Comparison of ENCODE assay signal across 17 cellular contexts in the genomic region with DNA sequence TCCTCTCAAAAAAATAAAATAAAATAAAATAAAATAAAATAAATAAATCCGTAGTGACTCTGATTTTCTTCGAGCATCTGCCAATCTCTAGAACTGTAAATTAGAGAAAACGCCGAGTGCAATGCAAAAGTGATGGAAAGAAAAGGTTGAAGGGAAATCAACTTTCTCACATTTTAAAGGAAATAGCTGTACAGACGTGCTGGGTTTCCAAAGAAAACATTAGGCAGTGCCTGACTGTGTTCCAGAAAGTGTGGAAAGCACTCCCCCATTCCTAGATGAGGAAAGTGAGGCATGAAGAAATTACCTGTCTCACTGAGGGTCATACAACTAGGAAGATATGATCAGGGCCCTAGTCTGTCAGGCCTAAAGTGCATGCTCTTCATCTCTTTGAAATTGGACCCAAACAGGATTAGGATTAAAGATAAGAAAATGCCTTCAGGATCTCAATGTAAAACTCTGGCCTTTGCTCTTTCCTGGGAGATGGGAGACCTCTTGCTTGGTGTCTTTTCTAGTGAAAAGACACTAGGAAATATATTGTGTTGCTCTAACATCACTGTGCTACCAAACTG. TPM values are rescaled to one million over a fixed set of nuclear protein-coding genes. Genes with fewer than 3 reads are reported as not detected.
DNase-seq lines count a peak whose midpoint lies in the region; ATAC-seq, FAIRE-seq and TF ChIP-seq lines count a peak whose summit lies in the region.
"Had no signal": no experiment of that assay in that cellular context is flagged by ENCODE, and none has a peak within 500 bp of the region (broad histone marks: within the 10 kb centered on the region; RNA-seq: fewer than 3 reads in every experiment).

No MANE protein-coding gene starts in this region.

- no peak overlapping the region for H2BK120ac ChIP-seq in H1 (replicated peaks; ENCODE audit: low read depth, low read length)

- peak overlapping the region; percentile 79 for H3K18ac ChIP-seq in H1 (ENCODE audit: extremely low read depth, low read length)

- peak overlapping the region; percentile 12 for H4K91ac ChIP-seq in H1 (replicated peaks; ENCODE audit: insufficient read length, low read length)

- H3K27me3 ChIP-seq in Panc1 (ENCODE audit: control insufficient read depth, insufficient read depth, low read length) (no peaks in the 10 kb centered on the region), H1 (replicated peaks in 1 of 4; ENCODE audit: control insufficient read depth in 3 of 4, extremely low read depth in 1 of 4, insufficient read depth in 3 of 4, low read length in 3 of 4) (no peaks in the 10 kb centered on the region), vagina (no peaks in the 10 kb centered on the region), foreskin keratinocyte (no peaks in the 10 kb centered on the region)

- H3K27me3 Mint-ChIP-seq in nephron progenitor cell (ENCODE audit: low read depth, poor library complexity): no peaks in the 10 kb centered on the region

- H4K5ac ChIP-seq in H1 (ENCODE audit: insufficient read length, low read depth, low read length): no peak overlapping the region

- no peak overlapping the region for H3K4ac ChIP-seq in H1 (replicated peaks; ENCODE audit: insufficient read length, low read depth, low read length)

- peak overlapping the region; percentile 84 for H2BK12ac ChIP-seq in H1 (ENCODE audit: low read depth, low read length)

- TF ChIP-seq EP300 in H1 (IDR thresholded peaks at IDR 0.05; ENCODE audit: borderline replicate concordance in 1 of 2, low read depth in 2 of 2, low read length in 2 of 2): no peak

- TF ChIP-seq RAD21 in H1 (IDR thresholded peaks at IDR 0.05 in 1 of 2, conservative IDR thresholded peaks at IDR 0.05 in 1 of 2; ENCODE audit: low read depth in 2 of 2, low read length in 2 of 2): no peak

- no peak for FAIRE-seq in H1 (lab: Jason Lieb, UNC)

- H3K27ac ChIP-seq in Panc1 (ENCODE audit: low read length): peak overlapping the region; percentile 99
- 0 out of 2 replicates have a peak overlapping the region, but pooled peaks have one; percentile 40 for H3K27ac ChIP-seq in H1 (ENCODE audit: low read depth, low read length)
- H3K27ac ChIP-seq in vagina: peak overlapping the region; percentile 98
- no peak overlapping the region for H3K27ac ChIP-seq in foreskin keratinocyte
- H3K27ac ChIP-seq: BLaER1, HL-60 had no signal

- CTCF ChIA-PET in Panc1 (lab: Charles Lee): no interaction called here
- CTCF ChIA-PET in H1 (lab: Charles Lee; ENCODE audit: partially characterized antibody): interaction anchor here (1.0 to 7.2 kb wide), 10 partner anchors 13 to 222 kb away, joined by 3 to 54 read pairs (median 4); no protein-coding TSS in a partner anchor

- peaks cover 0 to 5% of the 10 kb centered on the region in 2 experiments for H4K20me1 ChIP-seq in H1 (replicated peaks in 1 of 2; ENCODE audit: control insufficient read depth in 1 of 2, insufficient read depth in 2 of 2, low read length in 2 of 2)
- H4K20me1 ChIP-seq: BLaER1 had no signal

- H3K56ac ChIP-seq in H1 (replicated peaks; ENCODE audit: insufficient read length, low read depth, low read length): no peak overlapping the region

- H3K9me3 Mint-ChIP-seq in nephron progenitor cell: no peaks in the 10 kb centered on the region

- H3K23ac ChIP-seq in H1 (ENCODE audit: insufficient read length): no peak overlapping the region

- no peaks in the 10 kb centered on the region for H3K9me3 ChIP-seq in Panc1 (ENCODE audit: control insufficient read depth, insufficient read depth, low read depth, low read length)
- H3K9me3 ChIP-seq in H1 (ENCODE audit: insufficient read depth in 2 of 2, low read depth in 1 of 2, low read length in 1 of 2): no peaks in the 10 kb centered on the region
- no peaks in the 10 kb centered on the region for H3K9me3 ChIP-seq in vagina
- H3K9me3 ChIP-seq: BLaER1, psoas muscle had no signal

- in situ Hi-C loops in Panc1 (cut with HindIII; ENCODE audit: low pct_unique_long_range_greater_than_20kb, low sequenced_read_pairs): no loop called here

- 82% methylated on average over 5 of the region's 5 CpGs; no CpG with 5 or more reads in 1 of the 2 experiments for WGBS in H1 (ENCODE audit: extremely low coverage in 1 of 2, insufficient coverage in 1 of 2, insufficient read length in 1 of 2, insufficient replicate concordance in 2 of 2, low coverage in 1 of 2, low lambda C conversion rate in 2 of 2, missing lambda C conversion rate in 1 of 2), 2 experiments

- peak overlapping the region in 1 of 4 experiments; percentile 10; a peak in 1 of 7 replicates for H3K9ac ChIP-seq in H1 (replicated peaks in 1 of 4; ENCODE audit: extremely low read depth in 1 of 4, low read depth in 3 of 4, low read length in 3 of 4)
- H3K9ac ChIP-seq: BLaER1 had no signal

- BruUV-seq in Panc1 (replicated peaks; lab: Mats Ljungman, UMichigan): no TSS peak

- H3K4me3 ChIP-seq in Panc1 (ENCODE audit: low read depth in 2 of 2, low read length in 2 of 2) (no peak overlapping the region), H1 (ENCODE audit: extremely low read depth in 1 of 4, insufficient read depth in 2 of 4, low read depth in 3 of 4, low read length in 4 of 4) (peak overlapping the region in 1 of 4 experiments; percentile 99; a peak in 1 of 8 replicates), vagina (no peak overlapping the region)

- peak overlapping the region; percentile 88 for H3K27ac Mint-ChIP-seq in nephron progenitor cell
- H3K27ac Mint-ChIP-seq: activated naive CD8-positive, alpha-beta T cell had no signal

- H3K4me2 ChIP-seq in H1 (ENCODE audit: insufficient read depth in 1 of 2, low read depth in 2 of 2, low read length in 2 of 2): peak overlapping the region; percentile 35 to 96

- H2BK5ac ChIP-seq in H1 (ENCODE audit: low read depth, low read length): peak overlapping the region; percentile 73

- peaks cover 31% of the 10 kb centered on the region for H3K4me1 ChIP-seq in Panc1 (ENCODE audit: control insufficient read depth, insufficient read depth, low read length)
- peaks cover 5 to 15% (median 9%) of the 10 kb centered on the region in 4 experiments; a peak in 6 of 7 replicates for H3K4me1 ChIP-seq in H1 (replicated peaks in 1 of 4; ENCODE audit: control insufficient read depth in 3 of 4, insufficient read depth in 4 of 4, low read length in 3 of 4)
- H3K4me1 ChIP-seq in vagina: peaks cover 27% of the 10 kb centered on the region
- peaks cover 22% of the 10 kb centered on the region for H3K4me1 ChIP-seq in foreskin keratinocyte

- 0 out of 2 replicates have a peak overlapping the region, but pooled peaks have one; percentile 68 for H2AK5ac ChIP-seq in H1 (ENCODE audit: low read depth, low read length)

- TF ChIP-seq CTCF in Panc1 (IDR thresholded peaks at IDR 0.05) (no peak), H1 (IDR thresholded peaks at IDR 0.05; ENCODE audit: control extremely low read depth in 1 of 3, insufficient read depth in 1 of 3, low read depth in 1 of 3, low read length in 3 of 3) (no peak), nephron progenitor cell (IDR thresholded peaks at IDR 0.05) (no peak), vagina (IDR thresholded peaks at IDR 0.05) (no peak), foreskin keratinocyte (conservative IDR thresholded peaks at IDR 0.05) (no peak)

- DNase-seq in Panc1 (ENCODE audit: low read depth, low spot score) (no peak), H1 (ENCODE audit: low read depth in 1 of 2, low spot score in 2 of 2) (no peak), nephron progenitor cell (no peak), vagina (ENCODE audit: extremely low spot score in 2 of 2) (no peak), MV-4-11 (lab: John Stamatoyannopoulos, UW) (no peak), foreskin keratinocyte (no peak)
- DNase-seq in stimulated activated CD4-positive, alpha-beta T cell treated with anti-CD3 and anti-CD28 coated beads, Interleukin-4, amount 100 ng/mL, for 4 hours: no peak
- DNase-seq: activated CD4-positive, alpha-beta T cell treated with anti-CD3 and anti-CD28 coated beads for 48 hours; activated T-cell treated with anti-CD3 and anti-CD28 coated beads for 4 hours; glutamatergic neuron; NK-92 treated with Interleukin-12 subunit alpha and Interleukin-12 subunit beta, amount 100 ng/mL, for 24 hours; psoas muscle; SIG-M5; T1000 had no signal

- H3K79me1 ChIP-seq in H1 (ENCODE audit: low read depth, low read length): peaks cover 4% of the 10 kb centered on the region; the same call in 1 of the 2 replicates

- no peaks in the 10 kb centered on the region; the same call in 1 of the 2 replicates for H3K36me3 ChIP-seq in Panc1 (ENCODE audit: control insufficient read depth, insufficient read depth, low read length)
- H3K36me3 ChIP-seq in H1 (ENCODE audit: control insufficient read depth in 2 of 4, insufficient read depth in 4 of 4, low read length in 3 of 4): no peaks in the 10 kb centered on the region
- H3K36me3 ChIP-seq in vagina: no peaks in the 10 kb centered on the region
- H3K36me3 ChIP-seq: BLaER1 had no signal

- H4K8ac ChIP-seq in H1 (ENCODE audit: extremely low read depth, insufficient read depth, low read length): no peak overlapping the region

- peak overlapping the region; percentile 76 for H2BK15ac ChIP-seq in H1 (ENCODE audit: low read length)

- H2AFZ ChIP-seq in H1 (ENCODE audit: low read length): peak overlapping the region; percentile 28; the same call in 1 of the 2 replicates

- TF ChIP-seq POLR2A in H1 (IDR thresholded peaks at IDR 0.05; ENCODE audit: control extremely low read depth in 1 of 2, low read depth in 2 of 2, low read length in 2 of 2) (no peak; a peak in 1 of 3 replicates), vagina (IDR thresholded peaks at IDR 0.05) (no peak)

- ATAC-seq in Panc1 (no peak), foreskin keratinocyte (no peak)
- ATAC-seq: psoas muscle had no signal

- no peaks in the 10 kb centered on the region for H3K36me3 Mint-ChIP-seq in nephron progenitor cell (ENCODE audit: low read depth)
- H3K36me3 Mint-ChIP-seq: activated naive CD8-positive, alpha-beta T cell had no signal

- H3K23me2 ChIP-seq in H1 (ENCODE audit: low read depth, low read length): peaks cover 8% of the 10 kb centered on the region; the same call in 1 of the 2 replicates

- peak overlapping the region; percentile 82; the same call in 1 of the 2 replicates for H2BK20ac ChIP-seq in H1 (ENCODE audit: low read length)

- H3K4me3 Mint-ChIP-seq in nephron progenitor cell: peak overlapping the region; percentile 94
- H3K4me3 Mint-ChIP-seq: activated naive CD8-positive, alpha-beta T cell had no signal

- peaks cover 83% of the 10 kb centered on the region for H3K4me1 Mint-ChIP-seq in nephron progenitor cell

- no peak overlapping the region for H3K14ac ChIP-seq in H1 (ENCODE audit: insufficient read length)

- intact Hi-C loops in Panc1 (cut with micrococcal nuclease; ENCODE audit: unreplicated experiment): no loop called here
- intact Hi-C loops in vagina (cut with DNase I): loop anchor here (10.0 kb wide), 1 partner anchor 268 kb away; the partner anchor contains the start of gene SMYD2

- POLR2A ChIA-PET in Panc1 (lab: Charles Lee): interaction anchor here (0.6 to 1.9 kb wide), 3 partner anchors 16 to 30 kb away, joined by 3 to 10 read pairs (median 4); no protein-coding TSS in a partner anchor
- POLR2A ChIA-PET in H1 (lab: Charles Lee; ENCODE audit: partially characterized antibody): interaction anchor here (0.7 to 5.9 kb wide), 17 partner anchors 12 to 203 kb away, joined by 3 to 99 read pairs (median 8); partner anchors contain the start of gene CENPF

- peaks cover 16 to 26% of the 10 kb centered on the region in 2 experiments for H3K79me2 ChIP-seq in H1 (ENCODE audit: control insufficient read depth in 1 of 2, insufficient read depth in 2 of 2, low read length in 2 of 2)

RNA-seq across cellular contexts. Expression of gene PTPN14, which starts 1.8 kb away (rescaled TPM):
- total RNA-seq in Panc1 (2021; ENCODE audit: unreplicated experiment) (209 TPM), vagina (24.3 TPM), foreskin keratinocyte (47.6 and 48.2 TPM in 2 replicates)
- 50.0 TPM for polyA plus RNA-seq in Panc1 (2012; ENCODE audit: insufficient read length)
- 77.4 and 93.6 TPM in 2 replicates for total RNA-seq in H1 (2021; fragmentation: NEBNext Ultra II Directional; extraction: Animal tissue kit (Norgen Biotek cat#: 25700))
- polyA plus RNA-seq in H1 (2011; rRNA removed) (14.4 and 19.8 TPM in 2 replicates), foreskin keratinocyte (5.0 and 6.2 TPM in 2 replicates)
- 15.5 TPM for polyA plus RNA-seq in H1 (2011; cell fraction: cytosol; rRNA removed)
- 38.0 TPM for polyA plus RNA-seq in H1 (2011; cell fraction: nucleus; rRNA removed)
- polyA plus RNA-seq in H1 (2012, experiment 1 of 2): 11.9 to 20.9 TPM (median 16.0 TPM) in 4 replicates
- 2.1 TPM for polyA plus RNA-seq in H1 (2012, experiment 2 of 2)
- 22.6 TPM for polyA plus RNA-seq in H1 (2013, experiment 1 of 2)
- 21.4 TPM for polyA plus RNA-seq in H1 (2013, experiment 2 of 2)
- 76.1 and 85.9 TPM in 2 replicates for polyA minus RNA-seq in H1 (2011; rRNA and poly(A)+ RNA removed)
- polyA minus RNA-seq in H1 (2011; cell fraction: cytosol; rRNA and poly(A)+ RNA removed): 44.8 TPM
- polyA minus RNA-seq in H1 (2011; cell fraction: nucleus; rRNA and poly(A)+ RNA removed): 80.0 TPM

RNA-seq across cellular contexts. Expression of gene CENPF, which starts 49.8 kb away (rescaled TPM):
- total RNA-seq in Panc1 (2021; ENCODE audit: unreplicated experiment) (156 TPM), vagina (6.4 TPM), foreskin keratinocyte (53.0 and 70.7 TPM in 2 replicates)
- 31.3 TPM for polyA plus RNA-seq in Panc1 (2012; ENCODE audit: insufficient read length)
- total RNA-seq in H1 (2021; fragmentation: NEBNext Ultra II Directional; extraction: Animal tissue kit (Norgen Biotek cat#: 25700)): 170 and 175 TPM in 2 replicates
- polyA plus RNA-seq in H1 (2011; rRNA removed) (10.0 and 13.7 TPM in 2 replicates), foreskin keratinocyte (20.2 and 33.9 TPM in 2 replicates)
- 38.2 TPM for polyA plus RNA-seq in H1 (2011; cell fraction: cytosol; rRNA removed)
- 41.1 TPM for polyA plus RNA-seq in H1 (2011; cell fraction: nucleus; rRNA removed)
- 71.6 to 132 TPM (median 92.6 TPM) in 4 replicates for polyA plus RNA-seq in H1 (2012, experiment 1 of 2)
- 4.1 TPM for polyA plus RNA-seq in H1 (2012, experiment 2 of 2)
- 79.3 TPM for polyA plus RNA-seq in H1 (2013, experiment 1 of 2)
- 70.9 TPM for polyA plus RNA-seq in H1 (2013, experiment 2 of 2)
- polyA minus RNA-seq in H1 (2011; rRNA and poly(A)+ RNA removed): 41.5 and 53.5 TPM in 2 replicates
- polyA minus RNA-seq in H1 (2011; cell fraction: cytosol; rRNA and poly(A)+ RNA removed): 43.7 TPM
- 82.6 TPM for polyA minus RNA-seq in H1 (2011; cell fraction: nucleus; rRNA and poly(A)+ RNA removed)
